8 cellular contexts compared by ENCODE assay signal in genomic region chr22:49670610-49671330, GRCh38.
DNase-seq lines count a peak whose midpoint lies in the region; ATAC-seq, FAIRE-seq and TF ChIP-seq lines count a peak whose summit lies in the region.

No MANE protein-coding gene starts in this region.

- H3K27ac Mint-ChIP-seq in activated CD4-positive, alpha-beta T cell treated with anti-CD3 and anti-CD28 coated beads, Interleukin-2, amount 10 ng/mL, durations not matched to agents 7 days and 5 days = no peak overlapping the region

- H3K27me3 ChIP-seq in spleen (replicated peaks in 1 of 7) = peaks cover 0 to 62% (median 31%) of the 10 kb centered on the region in 7 donors

- H3K9me3 Mint-ChIP-seq in activated CD4-positive, alpha-beta T cell treated with anti-CD3 and anti-CD28 coated beads, Interleukin-2, amount 10 ng/mL, durations not matched to agents 7 days and 5 days = peaks cover 6% of the 10 kb centered on the region

- peak overlapping the region; percentile 21 to 78 (median 43) for H3K4me3 ChIP-seq in spleen

- peaks cover 30% of the 10 kb centered on the region for H3K27me3 Mint-ChIP-seq in activated CD4-positive, alpha-beta T cell treated with anti-CD3 and anti-CD28 coated beads, Interleukin-2, amount 10 ng/mL, durations not matched to agents 7 days and 5 days

- H3K36me3 ChIP-seq in spleen = no peaks in the 10 kb centered on the region

- H3K4me1 Mint-ChIP-seq in activated CD4-positive, alpha-beta T cell treated with anti-CD3 and anti-CD28 coated beads, Interleukin-2, amount 10 ng/mL, durations not matched to agents 7 days and 5 days = peaks cover 28% of the 10 kb centered on the region

- peak overlapping the region in 3 of 8 donors; percentile 39 to 65 (median 60) for H3K27ac ChIP-seq in spleen

- POLR2A ChIA-PET in activated CD4-positive, alpha-beta T cell treated with anti-CD3 and anti-CD28 coated beads, Interleukin-2, amount 10 ng/mL, durations not matched to agents 7 days and 5 days (lab: Charles Lee) = no interaction called here

- FAIRE-seq in GM19239 (lab: Jason Lieb, UNC) = no peak

- DNase-seq in GM19239 (ENCODE audit: insufficient read length, low spot score) (peak; percentile 57), left cardiac atrium (peak; percentile 38), spleen (peak; percentile 73), G401 (ENCODE audit: low spot score) (no peak), NCI-H2081 (lab: John Stamatoyannopoulos, UW) (no peak)
- no peak for DNase-seq in activated CD4-positive, alpha-beta T cell treated with anti-CD3 and anti-CD28 coated beads, Interleukin-2, amount 10 ng/mL, durations not matched to agents 7 days and 5 days

- intact Hi-C loops in left cardiac atrium (cut with DNase I) (no loop called here), spleen (cut with DNase I; ENCODE audit: low total_unique reads) (no loop called here)

- in situ Hi-C loops in G401 (cut with HindIII; ENCODE audit: low sequenced_read_pairs) = no loop called here

- no peak for TF ChIP-seq POLR2A in spleen (IDR thresholded peaks at IDR 0.05)

- ATAC-seq in left cardiac atrium (peak in 1 of 2 donors; percentile 71), GM19351 (IDR thresholded peaks at IDR 0.05; ENCODE audit: unreplicated experiment) (no peak), GM21723 (IDR thresholded peaks at IDR 0.05; ENCODE audit: unreplicated experiment) (no peak)

- H3K36me3 Mint-ChIP-seq in activated CD4-positive, alpha-beta T cell treated with anti-CD3 and anti-CD28 coated beads, Interleukin-2, amount 10 ng/mL, durations not matched to agents 7 days and 5 days (ENCODE audit: low read depth) = peaks cover 3% of the 10 kb centered on the region

- H3K4me1 ChIP-seq in spleen = peaks cover 13 to 40% (median 24%) of the 10 kb centered on the region in 6 donors

- CTCF ChIA-PET in activated CD4-positive, alpha-beta T cell treated with anti-CD3 and anti-CD28 coated beads, Interleukin-2, amount 10 ng/mL, durations not matched to agents 7 days and 5 days (lab: Charles Lee) = no interaction called here

- TF ChIP-seq CTCF in spleen (IDR thresholded peaks at IDR 0.05 in 8 of 11, conservative IDR thresholded peaks at IDR 0.05 in 3 of 11) = no peak

- peaks cover 0 to 10% (median 0%) of the 10 kb centered on the region in 8 donors for H3K9me3 ChIP-seq in spleen

- 1 to 4% (median 2%) methylated on average over 19 to 45 of the region's 45 CpGs for WGBS in spleen, 5 donors

- H3K4me3 Mint-ChIP-seq in activated CD4-positive, alpha-beta T cell treated with anti-CD3 and anti-CD28 coated beads, Interleukin-2, amount 10 ng/mL, durations not matched to agents 7 days and 5 days = peak overlapping the region; percentile 33

Comparison
In these comparisons a context has a peak if more than half of its experiments do, and no peak if none do; other contexts are left out.
1. DNase-seq: peak in GM19239 (single experiment), left cardiac atrium (single experiment) and spleen (single experiment); none in activated CD4-positive, alpha-beta T cell treated with anti-CD3 and anti-CD28 coated beads, Interleukin-2, amount 10 ng/mL, durations not matched to agents 7 days and 5 days (single experiment), G401 (single experiment) and NCI-H2081 (0 of 2).